Comparison of ENCODE assay signal across 1 cellular context in genomic region chr2:102001767-102002142, GRCh38.
TF ChIP-seq lines count a peak whose summit lies in the region.

No MANE protein-coding gene starts in this region.

TF ChIP-seq in GM12878, 131 proteins besides CTCF, POLR2A, EP300 and RAD21:
- no peak for TF ChIP-seq ZZZ3 (IDR thresholded peaks at IDR 0.05; ENCODE audit: control insufficient read depth, insufficient read length, low read depth)
- no peak for TF ChIP-seq GABPA (IDR thresholded peaks at IDR 0.05; ENCODE audit: low read depth)
- no peak for TF ChIP-seq CREB1 (IDR thresholded peaks at IDR 0.05; ENCODE audit: low read depth)
- no peak for TF ChIP-seq SRF (IDR thresholded peaks at IDR 0.05; ENCODE audit: low read depth in 2 of 2, low read length in 2 of 2)
- no peak for TF ChIP-seq USF1 (IDR thresholded peaks at IDR 0.05; ENCODE audit: borderline replicate concordance, extremely low read length, insufficient read depth, low read depth, low read length)
- no peak for TF ChIP-seq ZNF384 (IDR thresholded peaks at IDR 0.05; ENCODE audit: borderline replicate concordance, low read depth, low read length)
